In genomic region chr7:29045258-29046095, GRCh38 we compare ENCODE assay signal across 16 cellular contexts.
"Had no signal": no experiment of that assay in that cellular context is flagged by ENCODE, and none has a peak within 500 bp of the region (broad histone marks: within the 10 kb centered on the region; RNA-seq: fewer than 3 reads in every experiment).

No MANE protein-coding gene starts in this region.

- H3K4me1 ChIP-seq: tibial artery had no signal

- ATAC-seq: body of pancreas; left lobe of liver; naive thymus-derived CD8-positive, alpha-beta T cell; right cardiac atrium; T-cell; WTC11 had no signal

- H3K27me3 ChIP-seq: body of pancreas, esophagus muscularis mucosa, ovary had no signal

- H3K27ac ChIP-seq: body of pancreas, esophagus muscularis mucosa, ovary, tibial artery had no signal

- DNase-seq: activated gamma-delta T cell treated with Interleukin-2 at 50 U/mL for 16 hours; activated T-cell treated with anti-CD3 and anti-CD28 coated beads, Interleukin-2, amount 50 U/mL, for 1 hour; anterior cingulate cortex; body of pancreas; central memory CD4-positive, alpha-beta T cell; hypothalamus; naive thymus-derived CD8-positive, alpha-beta T cell; ovary; stimulated activated CD4-positive, alpha-beta T cell treated with anti-CD3 and anti-CD28 coated beads, Interleukin-1b, Interleukin-23, amount 100 ng/mL, for 48 hours; T-cell; tibial artery had no signal

- H3K36me3 ChIP-seq: esophagus muscularis mucosa, ovary, tibial artery had no signal

- H3K9me3 ChIP-seq: body of pancreas, esophagus muscularis mucosa, ovary, tibial artery had no signal

- H3K4me3 ChIP-seq: body of pancreas, esophagus muscularis mucosa, lung, ovary, tibial artery had no signal
